ENCODE assay signal across 14 cellular contexts in genomic region chr13:40251343-40252032, GRCh38.
DNase-seq lines count a peak whose midpoint lies in the region; ATAC-seq and TF ChIP-seq lines count a peak whose summit lies in the region.
"Had no signal": no experiment of that assay in that cellular context is flagged by ENCODE, and none has a peak within 500 bp of the region (broad histone marks: within the 10 kb centered on the region; RNA-seq: fewer than 3 reads in every experiment).

No MANE protein-coding gene starts in this region.

- peak overlapping the region; percentile 22 for H3K27ac ChIP-seq in subcutaneous abdominal adipose tissue (ENCODE audit: low read depth, low read length)

- H3K27me3 ChIP-seq in subcutaneous abdominal adipose tissue (ENCODE audit: control insufficient read depth in 5 of 5, insufficient read depth in 4 of 5, low read length in 5 of 5) = no peaks in the 10 kb centered on the region

- H3K4me1 ChIP-seq in subcutaneous abdominal adipose tissue (ENCODE audit: control insufficient read depth in 5 of 5, insufficient read depth in 5 of 5, low read length in 5 of 5) = peaks cover 2 to 28% (median 14%) of the 10 kb centered on the region in 5 donors

- POLR2A ChIA-PET in activated CD4-positive, alpha-beta T cell treated with anti-CD3 and anti-CD28 coated beads for 36 hours (lab: Charles Lee) = interaction anchor here (0.7 kb wide), 1 partner anchor 127 kb away, joined by 4 read pairs; no protein-coding TSS in a partner anchor

- no peak for TF ChIP-seq CTCF in foreskin fibroblast (IDR thresholded peaks at IDR 0.05; ENCODE audit: low read depth, low read length)

- H3K4me3 ChIP-seq in foreskin fibroblast (ENCODE audit: low read depth in 1 of 2, low read length in 2 of 2) (no peak overlapping the region), subcutaneous abdominal adipose tissue (ENCODE audit: low read depth in 1 of 5, low read length in 5 of 5) (no peak overlapping the region)
- H3K4me3 ChIP-seq: mucosa of descending colon had no signal

- H3K36me3 ChIP-seq in subcutaneous abdominal adipose tissue (ENCODE audit: control insufficient read depth in 5 of 5, insufficient read depth in 5 of 5, low read length in 5 of 5) = no peaks in the 10 kb centered on the region

- H3K9ac ChIP-seq in subcutaneous abdominal adipose tissue (ENCODE audit: low read length in 5 of 5) = no peak overlapping the region

- H3K4me1 Mint-ChIP-seq in activated CD4-positive, alpha-beta T cell treated with anti-CD3 and anti-CD28 coated beads for 36 hours = peaks cover 50% of the 10 kb centered on the region
- H3K4me1 Mint-ChIP-seq in activated T-cell treated with anti-CD3 and anti-CD28 coated beads, Interleukin-2, amount 50 U/mL, for 4 hours (ENCODE audit: low read depth) = peaks cover 32% of the 10 kb centered on the region

- H3K27me3 Mint-ChIP-seq in activated CD4-positive, alpha-beta T cell treated with anti-CD3 and anti-CD28 coated beads for 36 hours = no peaks in the 10 kb centered on the region
- no peaks in the 10 kb centered on the region for H3K27me3 Mint-ChIP-seq in activated T-cell treated with anti-CD3 and anti-CD28 coated beads, Interleukin-2, amount 50 U/mL, for 4 hours (ENCODE audit: low read depth)

- H3K36me3 Mint-ChIP-seq in activated CD4-positive, alpha-beta T cell treated with anti-CD3 and anti-CD28 coated beads for 36 hours (ENCODE audit: low read depth) = peaks cover 12% of the 10 kb centered on the region
- H3K36me3 Mint-ChIP-seq in activated T-cell treated with anti-CD3 and anti-CD28 coated beads, Interleukin-2, amount 50 U/mL, for 4 hours (ENCODE audit: insufficient read depth) = peaks cover 8% of the 10 kb centered on the region
- H3K36me3 Mint-ChIP-seq: brain had no signal

- DNase-seq in activated CD4-positive, alpha-beta T cell treated with anti-CD3 and anti-CD28 coated beads for 36 hours = peak; percentile 23
- no peak for DNase-seq in activated CD4-positive, alpha-beta T cell treated with anti-CD3 and anti-CD28 coated beads, Interleukin-2, amount 50 U/mL, for 4 hours
- no peak for DNase-seq in activated T-cell treated with anti-CD3 and anti-CD28 coated beads, Interleukin-2, amount 50 U/mL, for 4 hours
- DNase-seq in foreskin fibroblast = peak; percentile 30 to 59
- no peak for DNase-seq in Ammon's horn (ENCODE audit: low spot score)
- no peak for DNase-seq in NOMO-1 treated with dmso at 0.1 percent for 144 hours (lab: John Stamatoyannopoulos, UW; ENCODE audit: unreplicated experiment)
- DNase-seq: DND-41, head of caudate nucleus, mucosa of descending colon, NCI-H187, retina had no signal

- H3K9me3 Mint-ChIP-seq in activated CD4-positive, alpha-beta T cell treated with anti-CD3 and anti-CD28 coated beads for 36 hours (ENCODE audit: low read depth) = peaks cover 14% of the 10 kb centered on the region
- peaks cover 11% of the 10 kb centered on the region for H3K9me3 Mint-ChIP-seq in activated T-cell treated with anti-CD3 and anti-CD28 coated beads, Interleukin-2, amount 50 U/mL, for 4 hours

- ATAC-seq in activated CD4-positive, alpha-beta T cell treated with anti-CD3 and anti-CD28 coated beads for 36 hours = peak; percentile 87
- ATAC-seq in activated T-cell treated with anti-CD3 and anti-CD28 coated beads, Interleukin-2, amount 50 U/mL, for 4 hours = peak; percentile 88 to 93
- ATAC-seq in HG03159 (IDR thresholded peaks at IDR 0.05; ENCODE audit: unreplicated experiment) = no peak
- ATAC-seq: mucosa of descending colon had no signal

- intact Hi-C loops in activated CD4-positive, alpha-beta T cell treated with anti-CD3 and anti-CD28 coated beads for 36 hours (cut with DNase I, micrococcal nuclease) = loop anchor here (1.0 to 5.0 kb wide), 5 partner anchors 63 to 411 kb away; no protein-coding TSS in a partner anchor

- peak overlapping the region; percentile 82 for H3K27ac Mint-ChIP-seq in activated CD4-positive, alpha-beta T cell treated with anti-CD3 and anti-CD28 coated beads for 36 hours
- H3K27ac Mint-ChIP-seq: brain had no signal

- H3K4me3 Mint-ChIP-seq in activated CD4-positive, alpha-beta T cell treated with anti-CD3 and anti-CD28 coated beads for 36 hours = no peak overlapping the region
- H3K4me3 Mint-ChIP-seq in activated T-cell treated with anti-CD3 and anti-CD28 coated beads, Interleukin-2, amount 50 U/mL, for 4 hours = no peak overlapping the region
- H3K4me3 Mint-ChIP-seq: brain had no signal

- CTCF ChIA-PET in activated CD4-positive, alpha-beta T cell treated with anti-CD3 and anti-CD28 coated beads for 36 hours (lab: Charles Lee) = interaction anchor here (0.6 to 2.1 kb wide), 8 partner anchors 9 to 416 kb away, joined by 3 to 8 read pairs (median 3); no protein-coding TSS in a partner anchor

- H3K9me3 ChIP-seq in subcutaneous abdominal adipose tissue (ENCODE audit: control insufficient read depth in 5 of 5, low read length in 5 of 5) = peaks cover 0 to 3% (median 0%) of the 10 kb centered on the region in 5 donors
- H3K9me3 ChIP-seq: mucosa of descending colon had no signal

Comparison
In these comparisons a context has a peak if more than half of its experiments do, and no peak if none do; other contexts are left out.
1. DNase-seq: peak in activated CD4-positive, alpha-beta T cell treated with anti-CD3 and anti-CD28 coated beads for 36 hours (single experiment) and foreskin fibroblast (2 of 2); none in activated CD4-positive, alpha-beta T cell treated with anti-CD3 and anti-CD28 coated beads, Interleukin-2, amount 50 U/mL, for 4 hours (0 of 2), activated T-cell treated with anti-CD3 and anti-CD28 coated beads, Interleukin-2, amount 50 U/mL, for 4 hours (single experiment), Ammon's horn (single experiment) and NOMO-1 treated with dmso at 0.1 percent for 144 hours (single experiment).